In the genomic region with DNA sequence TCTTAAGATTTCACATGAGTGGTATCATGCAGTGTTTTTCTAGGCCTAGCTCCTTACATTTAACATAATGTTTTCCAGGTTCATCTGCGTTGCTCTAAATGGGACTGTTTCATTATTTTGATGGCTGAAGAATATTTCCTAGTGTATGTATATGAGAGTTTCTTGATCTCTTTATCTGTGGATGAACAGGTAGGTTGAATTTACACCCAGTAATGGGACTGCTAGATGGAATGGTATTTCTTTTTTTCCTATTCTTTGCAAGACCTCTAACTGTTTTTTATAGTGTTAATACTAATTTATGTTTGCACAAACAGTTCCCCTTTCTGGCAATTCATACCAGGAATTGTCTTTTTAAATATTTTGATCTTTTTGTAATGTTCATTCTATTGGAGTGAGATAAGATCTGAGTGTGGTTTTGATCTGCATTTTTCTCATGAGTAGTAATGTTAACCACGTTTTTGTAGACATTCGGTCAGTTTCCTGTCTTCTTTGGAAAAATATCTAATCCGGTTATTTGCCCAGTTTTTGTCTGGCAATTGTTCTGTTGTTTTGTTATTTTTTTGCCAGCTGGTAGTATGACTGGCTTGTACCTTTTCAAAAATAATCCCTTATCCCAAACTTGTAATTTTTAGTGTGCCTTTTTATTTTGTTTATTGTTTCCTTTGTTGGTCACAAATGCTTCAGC, we compare ENCODE assay signal across 7 cellular contexts.
DNase-seq lines count a peak whose midpoint lies in the region; ATAC-seq, FAIRE-seq and TF ChIP-seq lines count a peak whose summit lies in the region.
"Not testable (repeated sequence)": the region's sequence is repeated elsewhere in the genome, so short reads cannot be mapped to it uniquely, and the experiment has no call there.

No MANE protein-coding gene starts in this region.

- H3K27me3 Mint-ChIP-seq in T-cell, result not testable (repeated sequence)

- peaks cover 56% of the 10 kb centered on the region for H3K36me3 ChIP-seq in DOHH2 (ENCODE audit: control insufficient read depth, low read length)
- not testable (repeated sequence) for H3K36me3 ChIP-seq in Karpas-422 (ENCODE audit: insufficient read depth, low read length); kidney epithelial cell (ENCODE audit: control insufficient read depth, insufficient read depth, low read length); pancreas

- peak overlapping the region; percentile 96 for H3K4me3 ChIP-seq in DOHH2 (ENCODE audit: low read length)
- not testable (repeated sequence) for H3K4me3 ChIP-seq in Karpas-422 (ENCODE audit: low read length); pancreas
- H3K4me3 ChIP-seq in kidney epithelial cell (ENCODE audit: low read depth, low read length), result peak overlapping the region; percentile 6

- intact Hi-C loops in pancreas (cut with DNase I), result not testable (repeated sequence)

- peaks cover 44 to 50% (median 47%) of the 10 kb centered on the region in 3 donors for H3K4me1 Mint-ChIP-seq in T-cell

- FAIRE-seq in endometrium (lab: Jason Lieb, UNC), result peak; percentile 94
- peak; percentile 73 for FAIRE-seq in pancreas (lab: Jason Lieb, UNC)

- not testable (repeated sequence) for H4K20me1 ChIP-seq in DOHH2 (ENCODE audit: control insufficient read depth, insufficient read depth, low read depth, low read length); Karpas-422 (ENCODE audit: insufficient read depth, low read depth, low read length)

- CTCF ChIA-PET in T-cell (lab: Charles Lee), result interaction anchor here in 1 of 2 donors (1.1 kb wide), 1 partner anchor 12 kb away, joined by 7 read pairs; no protein-coding TSS in a partner anchor

- peaks cover 35% of the 10 kb centered on the region for H3K36me3 Mint-ChIP-seq in T-cell

- peak overlapping the region; percentile 36 to 64 for H3K27ac Mint-ChIP-seq in T-cell

- not testable (repeated sequence) for H3K27me3 ChIP-seq in DOHH2 (ENCODE audit: control insufficient read depth, low read length); Karpas-422 (ENCODE audit: low read length); kidney epithelial cell (ENCODE audit: control insufficient read depth, insufficient read depth, low read length); pancreas

- H3K9me3 Mint-ChIP-seq in T-cell, result not testable (repeated sequence)

- peak overlapping the region in 1 of 3 donors; percentile 87 for H3K4me3 Mint-ChIP-seq in T-cell

- 26 to 31% methylated on average over 4 of the region's 4 CpGs for WGBS in pancreas, 2 donors

- peak overlapping the region; percentile 57 for H3K4me2 ChIP-seq in DOHH2 (ENCODE audit: low read length)
- peak overlapping the region; percentile 83 for H3K4me2 ChIP-seq in Karpas-422 (ENCODE audit: low read depth, low read length, poor library complexity, severe bottlenecking)

- not testable (repeated sequence) for H2AFZ ChIP-seq in Karpas-422 (ENCODE audit: low read length)

- not testable (repeated sequence) for DNase-seq in Karpas-422; T-cell; kidney epithelial cell (ENCODE audit: low read depth); pancreas
- DNase-seq in amniotic epithelial cell (ENCODE audit: low read depth), result peak; percentile 81

- peaks cover 54% of the 10 kb centered on the region for H3K79me2 ChIP-seq in DOHH2 (ENCODE audit: control insufficient read depth, low read length)
- not testable (repeated sequence) for H3K79me2 ChIP-seq in Karpas-422 (ENCODE audit: low read length)

- H3K9ac ChIP-seq in Karpas-422 (ENCODE audit: low read length), result not testable (repeated sequence)

- not testable (repeated sequence) for H3K27ac ChIP-seq in DOHH2 (ENCODE audit: low read depth, low read length); Karpas-422 (ENCODE audit: low read length)
- H3K27ac ChIP-seq in pancreas, result peak overlapping the region in 1 of 4 donors; percentile 44

- not testable (repeated sequence) for H3K9me2 ChIP-seq in DOHH2 (replicated peaks; ENCODE audit: control insufficient read depth, low read length); Karpas-422 (replicated peaks; ENCODE audit: insufficient read depth, low read length)

- H3K4me1 ChIP-seq in DOHH2 (ENCODE audit: control insufficient read depth, low read length) (peaks cover 31% of the 10 kb centered on the region), Karpas-422 (ENCODE audit: low read length) (peaks cover 18% of the 10 kb centered on the region), pancreas (peaks cover 4 to 24% (median 12%) of the 10 kb centered on the region in 3 donors)

- not testable (repeated sequence) for TF ChIP-seq CTCF in DOHH2 (IDR thresholded peaks at IDR 0.05; ENCODE audit: low read depth, low read length, poor library complexity, severe bottlenecking); kidney epithelial cell (IDR thresholded peaks at IDR 0.05; ENCODE audit: insufficient read depth, low read length, poor library complexity, severe bottlenecking); pancreas (IDR thresholded peaks at IDR 0.05)

- H3K9me3 ChIP-seq in DOHH2 (ENCODE audit: control insufficient read depth, insufficient read depth, low read length); Karpas-422 (ENCODE audit: low read length); pancreas: not testable (repeated sequence)

- H3F3A ChIP-seq in DOHH2 (ENCODE audit: control insufficient read depth, insufficient read depth), result not testable (repeated sequence)

- POLR2A ChIA-PET in T-cell (lab: Charles Lee), result not testable (repeated sequence)

- not testable (repeated sequence) for ATAC-seq in T-cell (replicated peaks in 1 of 4); pancreas
